9 cellular contexts compared by ENCODE assay signal in genomic region chr15:79311901-79312553, GRCh38. TPM values are rescaled to one million over a fixed set of nuclear protein-coding genes. Genes with fewer than 3 reads are reported as not detected.
A peak's percentile ranks its signal among the peaks of the same experiment; 100 is the strongest.
DNase-seq lines count a peak whose midpoint lies in the region; ATAC-seq, FAIRE-seq and TF ChIP-seq lines count a peak whose summit lies in the region.
"Had no signal": no experiment of that assay in that cellular context is flagged by ENCODE, and none has a peak within 500 bp of the region (broad histone marks: within the 10 kb centered on the region; RNA-seq: fewer than 3 reads in every experiment).

No MANE protein-coding gene starts in this region.

- peaks cover 5% of the 10 kb centered on the region for H3K27me3 Mint-ChIP-seq in endothelial cell (ENCODE audit: unreplicated experiment)

- POLR2A ChIA-PET in OCI-LY7 (lab: Charles Lee): interaction anchor here (0.6 kb wide), 1 partner anchor 257 kb away, joined by 3 read pairs; no protein-coding TSS in a partner anchor

- no peak overlapping the region for H3K27ac ChIP-seq in OCI-LY7 (ENCODE audit: low read depth, low read length, poor library complexity, severe bottlenecking)
- peak overlapping the region in 1 of 4 donors; percentile 68 for H3K27ac ChIP-seq in pancreas

- intact Hi-C loops in OCI-LY7 (cut with micrococcal nuclease; ENCODE audit: unreplicated experiment) (loop anchor here (5.0 kb wide), 1 partner anchor 1675 kb away; the partner anchor contains the start of gene MESD), pancreas (cut with DNase I) (no loop called here)

- peak overlapping the region; percentile 100 for H3K4me2 ChIP-seq in OCI-LY7 (ENCODE audit: low read length)

- H4K20me1 ChIP-seq in OCI-LY7 (ENCODE audit: insufficient read depth, low read length): 0 out of 2 replicates have a peak, but pooled peaks cover 8% of the 10 kb centered on the region

- no peak for FAIRE-seq in pancreas (lab: Jason Lieb, UNC)

- CTCF ChIA-PET in OCI-LY7 (lab: Charles Lee; ENCODE audit: unreplicated experiment): no interaction called here

- TF ChIP-seq CTCF in GM12864 (IDR thresholded peaks at IDR 0.05; ENCODE audit: low read depth, low read length, missing control alignments) (no peak), OCI-LY7 (conservative IDR thresholded peaks at IDR 0.05; ENCODE audit: low read length) (no peak), endothelial cell (IDR thresholded peaks at IDR 0.05; ENCODE audit: unreplicated experiment) (no peak), pancreas (IDR thresholded peaks at IDR 0.05) (no peak)

- no peak overlapping the region for H3K27ac Mint-ChIP-seq in endothelial cell (ENCODE audit: unreplicated experiment)

- no peaks in the 10 kb centered on the region for H3K9me2 ChIP-seq in OCI-LY7 (ENCODE audit: insufficient read depth, low read length)

- TSS peak; percentile 54 for BruUV-seq in OCI-LY7 (replicated peaks; lab: Mats Ljungman, UMichigan)

- H3K9me3 Mint-ChIP-seq in endothelial cell (ENCODE audit: unreplicated experiment): no peaks in the 10 kb centered on the region

- H3K79me2 ChIP-seq in OCI-LY7 (ENCODE audit: insufficient read depth, low read depth, low read length): peaks cover 19% of the 10 kb centered on the region

- peaks cover 34% of the 10 kb centered on the region for H3K36me3 Mint-ChIP-seq in endothelial cell (ENCODE audit: low read depth, unreplicated experiment)

- ATAC-seq in pancreas (peak in 3 of 4 donors; percentile 11 to 29 (median 21)), GM19023 (IDR thresholded peaks at IDR 0.05; ENCODE audit: unreplicated experiment) (no peak)

- no peaks in the 10 kb centered on the region for H3K27me3 ChIP-seq in pancreas

- H3K36me3 ChIP-seq in OCI-LY7 (ENCODE audit: insufficient read depth, low read length) (peaks cover 49% of the 10 kb centered on the region), pancreas (peaks cover 0 to 18% (median 11%) of the 10 kb centered on the region in 3 donors)

- H3K4me3 Mint-ChIP-seq in endothelial cell (ENCODE audit: unreplicated experiment): peak overlapping the region; percentile 84

- H2AFZ ChIP-seq in OCI-LY7 (ENCODE audit: low read length): peak overlapping the region; percentile 78; the same call in 1 of the 2 replicates

- WGBS in pancreas, 2 donors: 31 to 32% methylated on average over 8 of the region's 8 CpGs

- no peak for DNase-seq in GM12864 (ENCODE audit: low read depth)
- DNase-seq in OCI-LY7 (ENCODE audit: low spot score): no peak
- no peak for DNase-seq in endothelial cell (ENCODE audit: low spot score)
- peak in 1 of 6 donors; percentile 30 for DNase-seq in pancreas
- DNase-seq in H4 (ENCODE audit: low spot score): no peak
- DNase-seq in COLO829 (ENCODE audit: low spot score): no peak
- DNase-seq in kidney tubule cell (ENCODE audit: low spot score): no peak
- DNase-seq: NCI-H2081 treated with DMSO at 0.1 percent for 48 hours had no signal

- H3K9me3 ChIP-seq in OCI-LY7 (ENCODE audit: low read length) (no peaks in the 10 kb centered on the region), pancreas (no peaks in the 10 kb centered on the region)

- H3K4me1 ChIP-seq in OCI-LY7 (ENCODE audit: insufficient read depth, low read length, poor library complexity, severe bottlenecking) (peaks cover 17% of the 10 kb centered on the region), pancreas (peaks cover 10 to 31% (median 21%) of the 10 kb centered on the region in 3 donors)

- peak overlapping the region; percentile 99 for H3K4me3 ChIP-seq in GM12864 (ENCODE audit: low read depth, low read length)
- peak overlapping the region; percentile 83 for H3K4me3 ChIP-seq in OCI-LY7 (ENCODE audit: low read depth, low read length, poor library complexity, severe bottlenecking)
- H3K4me3 ChIP-seq in pancreas: peak overlapping the region; percentile 65 to 97 (median 83)

- H3K4me1 Mint-ChIP-seq in endothelial cell (ENCODE audit: unreplicated experiment): peaks cover 8% of the 10 kb centered on the region

RNA-seq across cellular contexts. Expression of gene TMED3, which starts 1.1 kb away (rescaled TPM):
- 51.5 and 55.9 TPM in 2 replicates for total RNA-seq in OCI-LY7 (2014; rRNA removed; shearing (Covaris generic))
- total RNA-seq in OCI-LY7 (2022): 31.5 and 33.2 TPM in 2 replicates
- 45.3 TPM for total RNA-seq in endothelial cell (ENCODE audit: unreplicated experiment)
- total RNA-seq in pancreas: 10 to 100 TPM; 52.7 to 99.0 (median 77.4) TPM
- polyA plus RNA-seq in pancreas: 10 to 100 TPM; 82.9 to 85.2 TPM
- 160 and 164 TPM in 2 replicates for total RNA-seq in H4 (2014; rRNA removed; shearing (Covaris generic))

RNA-seq across cellular contexts. Expression of gene ANKRD34C, which starts 29.5 kb away (rescaled TPM):
- total RNA-seq in OCI-LY7 (2014; rRNA removed; shearing (Covaris generic)): not detected in 2 replicates
- total RNA-seq in OCI-LY7 (2022) (not detected in 2 replicates), endothelial cell (ENCODE audit: unreplicated experiment) (not detected), pancreas (under 1 TPM in 5 of 6 donors, not detected in 1; 0.05 to 0.34 (median 0.12) TPM)
- polyA plus RNA-seq in pancreas: under 1 TPM; 0.11 to 0.47 TPM
- 0.19 TPM in 1 of 2 replicates, not detected in the other for total RNA-seq in H4 (2014; rRNA removed; shearing (Covaris generic))
